8 cellular contexts compared by ENCODE assay signal in genomic region chr6:30828027-30828962, GRCh38. TPM values are rescaled to one million over a fixed set of nuclear protein-coding genes. Genes with fewer than 3 reads are reported as not detected.
A peak's percentile ranks its signal among the peaks of the same experiment; 100 is the strongest.
DNase-seq lines count a peak whose midpoint lies in the region; ATAC-seq and TF ChIP-seq lines count a peak whose summit lies in the region.

No MANE protein-coding gene starts in this region.

- no peaks in the 10 kb centered on the region for H3K79me2 ChIP-seq in ACC112 (ENCODE audit: control insufficient read depth, insufficient read depth, low read length, unreplicated experiment)

- TF ChIP-seq CTCF in GM20000 (IDR thresholded peaks at IDR 0.05; ENCODE audit: extremely low read depth, missing control alignments) (peak; percentile 38), liver (IDR thresholded peaks at IDR 0.05; ENCODE audit: low read depth, low read length, missing input control) (peak; percentile 97)

- intact Hi-C loops in dendritic cell treated with granulocyte-macrophage colony-stimulating factor and Interleukin-4, amounts not matched to agents 40 ng/mL and 50 ng/mL, for 4 days (cut with micrococcal nuclease) = loop anchor here (1.0 to 5.0 kb wide), 2 partner anchors 49 to 259 kb away; no protein-coding TSS in a partner anchor

- ATAC-seq in GM21529 (IDR thresholded peaks at IDR 0.05; ENCODE audit: unreplicated experiment) = no peak

- no peak overlapping the region for H3K4me3 Mint-ChIP-seq in dendritic cell treated with granulocyte-macrophage colony-stimulating factor and Interleukin-4, amounts not matched to agents 40 ng/mL and 50 ng/mL, for 4 days

- H3K4me3 ChIP-seq in ACC112 (ENCODE audit: low read depth, low read length) = no peak overlapping the region
- no peak overlapping the region for H3K4me3 ChIP-seq in liver (ENCODE audit: low read depth in 1 of 3, low read length in 3 of 3)

- H3K4me1 Mint-ChIP-seq in dendritic cell treated with granulocyte-macrophage colony-stimulating factor and Interleukin-4, amounts not matched to agents 40 ng/mL and 50 ng/mL, for 4 days (ENCODE audit: low read depth) = peaks cover 70% of the 10 kb centered on the region

- no peaks in the 10 kb centered on the region for H3K36me3 ChIP-seq in ACC112 (ENCODE audit: insufficient read depth, low read length)
- no peaks in the 10 kb centered on the region for H3K36me3 ChIP-seq in liver (ENCODE audit: control insufficient read depth in 4 of 4, insufficient read depth in 3 of 4, low read depth in 1 of 4, low read length in 3 of 4)

- no peaks in the 10 kb centered on the region for H3K27me3 Mint-ChIP-seq in dendritic cell treated with granulocyte-macrophage colony-stimulating factor and Interleukin-4, amounts not matched to agents 40 ng/mL and 50 ng/mL, for 4 days

- peak overlapping the region in 1 of 2 donors; percentile 26 for H3K9ac ChIP-seq in liver (ENCODE audit: low read depth in 1 of 2, low read length in 2 of 2)

- no peaks in the 10 kb centered on the region for H3K9me3 ChIP-seq in liver (ENCODE audit: control insufficient read depth in 4 of 4, low read length in 3 of 4)

- TF ChIP-seq RAD21 in liver (IDR thresholded peaks at IDR 0.05) = peak; percentile 99 to 100

- DNase-seq in GM20000 (ENCODE audit: low spot score) = peak; percentile 71
- peak; percentile 47 for DNase-seq in NCI-H510A treated with DMSO at 0.1 percent for 48 hours (lab: John Stamatoyannopoulos, UW)
- DNase-seq in activated CD4-positive, alpha-beta T cell treated with anti-CD3 and anti-CD28 coated beads, Interleukin-2, amount 50 U/mL, for 24 hours (ENCODE audit: low read depth in 1 of 2, low spot score in 1 of 2) = peak; percentile 68 to 87
- DNase-seq in stimulated activated CD4-positive, alpha-beta T cell treated with anti-CD3 and anti-CD28 coated beads, Interleukin-1b, Interleukin-23, amount 100 ng/mL, for 48 hours = peak; percentile 87

- no peaks in the 10 kb centered on the region for H3K9me3 Mint-ChIP-seq in dendritic cell treated with granulocyte-macrophage colony-stimulating factor and Interleukin-4, amounts not matched to agents 40 ng/mL and 50 ng/mL, for 4 days

- H3K4me1 ChIP-seq in ACC112 (ENCODE audit: control insufficient read depth, insufficient read depth, low read length, unreplicated experiment) (peaks cover 21% of the 10 kb centered on the region), liver (ENCODE audit: control insufficient read depth in 4 of 4, insufficient read depth in 4 of 4, low read length in 3 of 4) (peaks cover 0 to 7% (median 6%) of the 10 kb centered on the region in 4 donors)

- WGBS in liver = 31% methylated on average over 12 of the region's 12 CpGs

- H3K27ac ChIP-seq in ACC112 (ENCODE audit: low read depth, low read length) (peak overlapping the region; percentile 51), liver (ENCODE audit: low read depth in 1 of 2, low read length in 2 of 2) (peak overlapping the region; percentile 67 to 74)

- peak overlapping the region; percentile 87 for H3K27ac Mint-ChIP-seq in dendritic cell treated with granulocyte-macrophage colony-stimulating factor and Interleukin-4, amounts not matched to agents 40 ng/mL and 50 ng/mL, for 4 days

- H3K36me3 Mint-ChIP-seq in dendritic cell treated with granulocyte-macrophage colony-stimulating factor and Interleukin-4, amounts not matched to agents 40 ng/mL and 50 ng/mL, for 4 days (ENCODE audit: low read depth) = no peaks in the 10 kb centered on the region

- H3K27me3 ChIP-seq in ACC112 (ENCODE audit: insufficient read depth, low read length) (no peaks in the 10 kb centered on the region), liver (ENCODE audit: control insufficient read depth in 4 of 4, insufficient read depth in 4 of 4, low read length in 3 of 4) (no peaks in the 10 kb centered on the region)

- peak overlapping the region; percentile 31 for H2AFZ ChIP-seq in ACC112 (ENCODE audit: low read length, unreplicated experiment)

TF ChIP-seq in liver, 16 proteins besides CTCF, POLR2A, EP300 and RAD21:
- peak in 1 of 2 donors; percentile 23 for TF ChIP-seq JUND (IDR thresholded peaks at IDR 0.05)
- TF ChIP-seq NR2F2 (IDR thresholded peaks at IDR 0.05) = peak; percentile 35
- TF ChIP-seq HNF4G (IDR thresholded peaks at IDR 0.05) = peak; percentile 12
- TF ChIP-seq SP1 (IDR thresholded peaks at IDR 0.05) = peak; percentile 60
- no peak for TF ChIP-seq MAX (IDR thresholded peaks at IDR 0.05)
- no peak for TF ChIP-seq FOXA1 (IDR thresholded peaks at IDR 0.05)
- TF ChIP-seq YY1 (IDR thresholded peaks at IDR 0.05) = peak; percentile 49
- peak; percentile 25 to 46 for TF ChIP-seq HNF4A (conservative IDR thresholded peaks at IDR 0.05)
- peak; percentile 58 to 80 for TF ChIP-seq RXRA (IDR thresholded peaks at IDR 0.05)

RNA-seq across cellular contexts. Expression of gene DDR1, which starts 56.0 kb away (rescaled TPM):
- total RNA-seq in liver = 1 to 10 TPM; 4.0 to 5.3 TPM
- 1 to 10 TPM; 1.2 to 4.8 TPM for polyA plus RNA-seq in liver
